Comparison of ENCODE assay signal across 8 cellular contexts in genomic region chr3:49689046-49689886, GRCh38.
A peak's percentile ranks its signal among the peaks of the same experiment; 100 is the strongest.
DNase-seq lines count a peak whose midpoint lies in the region; ATAC-seq lines count a peak whose summit lies in the region.

MST1 (minus strand) TSS chr3:49689474; CDS start chr3:49688691, 783 bp downstream.
RNF123 (plus strand) TSS chr3:49689557; CDS start chr3:49691166, 1,609 bp downstream.

- peaks cover 5% of the 10 kb centered on the region for H3K36me3 Mint-ChIP-seq in T-helper 2 cell treated with Interferon-gamma antibody and Interleukin-4, amounts not matched to agents 5 μg/mL and 100 μg/mL, for 36 hours (ENCODE audit: low read depth)

- ATAC-seq in GM18520 (IDR thresholded peaks at IDR 0.05; ENCODE audit: unreplicated experiment) (peak; percentile 69), HG03103 (IDR thresholded peaks at IDR 0.05; ENCODE audit: low read depth, unreplicated experiment) (peak; percentile 49)

- no peaks in the 10 kb centered on the region for H3K27me3 Mint-ChIP-seq in T-helper 2 cell treated with Interferon-gamma antibody and Interleukin-4, amounts not matched to agents 5 μg/mL and 100 μg/mL, for 36 hours (ENCODE audit: low read depth)

- H3K4me1 Mint-ChIP-seq in T-helper 2 cell treated with Interferon-gamma antibody and Interleukin-4, amounts not matched to agents 5 μg/mL and 100 μg/mL, for 36 hours (ENCODE audit: low read depth) = peaks cover 17% of the 10 kb centered on the region

- no peaks in the 10 kb centered on the region for H3K9me3 Mint-ChIP-seq in T-helper 2 cell treated with Interferon-gamma antibody and Interleukin-4, amounts not matched to agents 5 μg/mL and 100 μg/mL, for 36 hours

- H3K4me3 Mint-ChIP-seq in T-helper 2 cell treated with Interferon-gamma antibody and Interleukin-4, amounts not matched to agents 5 μg/mL and 100 μg/mL, for 36 hours = peak within 1 kb of the TSS; percentile 98

- peak; percentile 92 for DNase-seq in T-helper 2 cell treated with Interferon-gamma antibody and Interleukin-4, amounts not matched to agents 5 μg/mL and 100 μg/mL, for 36 hours (ENCODE audit: low spot score)
- DNase-seq in central memory CD4-positive, alpha-beta T cell = peak; percentile 92
- DNase-seq in kidney tubule cell (ENCODE audit: low spot score) (peak; percentile 90), C1 segment of cervical spinal cord (lab: John Stamatoyannopoulos, UW) (no peak), DMS114 treated with DMSO at 0.1 percent for 48 hours (lab: John Stamatoyannopoulos, UW; ENCODE audit: unreplicated experiment) (no peak)
- peak; percentile 91 for DNase-seq in stimulated activated CD4-positive, alpha-beta T cell treated with anti-CD3 and anti-CD28 coated beads, Interleukin-1b, Interleukin-23, amount 100 ng/mL, for 4 hours (ENCODE audit: low read depth in 2 of 2)

- H3K27ac Mint-ChIP-seq in T-helper 2 cell treated with Interferon-gamma antibody and Interleukin-4, amounts not matched to agents 5 μg/mL and 100 μg/mL, for 36 hours = peak within 1 kb of the TSS; percentile 89

Comparison
In these comparisons a context has a peak if more than half of its experiments do, and no peak if none do; other contexts are left out.
1. DNase-seq: peak in T-helper 2 cell treated with Interferon-gamma antibody and Interleukin-4, amounts not matched to agents 5 μg/mL and 100 μg/mL, for 36 hours (single experiment), central memory CD4-positive, alpha-beta T cell (single experiment), kidney tubule cell (single experiment) and stimulated activated CD4-positive, alpha-beta T cell treated with anti-CD3 and anti-CD28 coated beads, Interleukin-1b, Interleukin-23, amount 100 ng/mL, for 4 hours (2 of 2); none in C1 segment of cervical spinal cord (0 of 14) and DMS114 treated with DMSO at 0.1 percent for 48 hours (single experiment).